13 cellular contexts compared by ENCODE assay signal in genomic region chr16:89337965-89338364, GRCh38.
"Had no signal": no experiment of that assay in that cellular context is flagged by ENCODE, and none has a peak within 500 bp of the region (broad histone marks: within the 10 kb centered on the region; RNA-seq: fewer than 3 reads in every experiment).

No MANE protein-coding gene starts in this region.

- H3K27ac Mint-ChIP-seq: activated CD4-positive, alpha-beta memory T cell treated with anti-CD3 and anti-CD28 coated beads, Interleukin-2, amount 10 ng/mL, durations not matched to agents 7 days and 5 days; dendritic cell treated with granulocyte-macrophage colony-stimulating factor and Interleukin-4, amounts not matched to agents 40 ng/mL and 50 ng/mL, for 4 days; stimulated activated naive CD8-positive, alpha-beta T cell treated with anti-CD3 and anti-CD28 coated beads, Interleukin-15, Interleukin-2, amounts not matched to agents 100 ng/mL and 50 ng/mL, for 24 hours; T-helper 2 cell treated with Interferon-gamma antibody and Interleukin-4, amounts not matched to agents 5 μg/mL and 100 μg/mL, for 36 hours had no signal

- H3K27me3 Mint-ChIP-seq: activated CD4-positive, alpha-beta memory T cell treated with anti-CD3 and anti-CD28 coated beads, Interleukin-2, amount 10 ng/mL, durations not matched to agents 7 days and 5 days; dendritic cell treated with granulocyte-macrophage colony-stimulating factor and Interleukin-4, amounts not matched to agents 40 ng/mL and 50 ng/mL, for 4 days; stimulated activated naive CD8-positive, alpha-beta T cell treated with anti-CD3 and anti-CD28 coated beads, Interleukin-15, Interleukin-2, amounts not matched to agents 100 ng/mL and 50 ng/mL, for 24 hours had no signal

- DNase-seq: activated CD4-positive, alpha-beta memory T cell treated with anti-CD3 and anti-CD28 coated beads, Interleukin-2, amount 10 ng/mL, durations not matched to agents 7 days and 5 days; activated CD4-positive, alpha-beta T cell treated with anti-CD3 and anti-CD28 coated beads for 1 hour; activated naive CD4-positive, alpha-beta T cell treated with Interleukin-2 at 50 U/mL for 16 hours; caudate nucleus; mesendoderm; stimulated activated CD4-positive, alpha-beta T cell treated with anti-CD3 and anti-CD28 coated beads, Interleukin-2, amount 100 ng/mL, for 48 hours; testis had no signal

- H3K4me3 ChIP-seq: pancreas, testis had no signal

- H3K9me3 Mint-ChIP-seq: activated CD4-positive, alpha-beta memory T cell treated with anti-CD3 and anti-CD28 coated beads, Interleukin-2, amount 10 ng/mL, durations not matched to agents 7 days and 5 days; dendritic cell treated with granulocyte-macrophage colony-stimulating factor and Interleukin-4, amounts not matched to agents 40 ng/mL and 50 ng/mL, for 4 days; stimulated activated naive CD8-positive, alpha-beta T cell treated with anti-CD3 and anti-CD28 coated beads, Interleukin-15, Interleukin-2, amounts not matched to agents 100 ng/mL and 50 ng/mL, for 24 hours; T-helper 2 cell treated with Interferon-gamma antibody and Interleukin-4, amounts not matched to agents 5 μg/mL and 100 μg/mL, for 36 hours had no signal

- FAIRE-seq: pancreas, urothelium cell line had no signal

- H3K4me3 Mint-ChIP-seq: activated CD4-positive, alpha-beta memory T cell treated with anti-CD3 and anti-CD28 coated beads, Interleukin-2, amount 10 ng/mL, durations not matched to agents 7 days and 5 days; dendritic cell treated with granulocyte-macrophage colony-stimulating factor and Interleukin-4, amounts not matched to agents 40 ng/mL and 50 ng/mL, for 4 days; stimulated activated naive CD8-positive, alpha-beta T cell treated with anti-CD3 and anti-CD28 coated beads, Interleukin-15, Interleukin-2, amounts not matched to agents 100 ng/mL and 50 ng/mL, for 24 hours; T-helper 2 cell treated with Interferon-gamma antibody and Interleukin-4, amounts not matched to agents 5 μg/mL and 100 μg/mL, for 36 hours had no signal

- H3K27ac ChIP-seq: pancreas, testis had no signal

- ATAC-seq: left lobe of liver, pancreas had no signal

- H3K27me3 ChIP-seq: pancreas, testis had no signal

- H3K36me3 ChIP-seq: pancreas had no signal

- H3K9me3 ChIP-seq: pancreas, testis had no signal
